Comparison of ENCODE assay signal across 22 cellular contexts in the genomic region with DNA sequence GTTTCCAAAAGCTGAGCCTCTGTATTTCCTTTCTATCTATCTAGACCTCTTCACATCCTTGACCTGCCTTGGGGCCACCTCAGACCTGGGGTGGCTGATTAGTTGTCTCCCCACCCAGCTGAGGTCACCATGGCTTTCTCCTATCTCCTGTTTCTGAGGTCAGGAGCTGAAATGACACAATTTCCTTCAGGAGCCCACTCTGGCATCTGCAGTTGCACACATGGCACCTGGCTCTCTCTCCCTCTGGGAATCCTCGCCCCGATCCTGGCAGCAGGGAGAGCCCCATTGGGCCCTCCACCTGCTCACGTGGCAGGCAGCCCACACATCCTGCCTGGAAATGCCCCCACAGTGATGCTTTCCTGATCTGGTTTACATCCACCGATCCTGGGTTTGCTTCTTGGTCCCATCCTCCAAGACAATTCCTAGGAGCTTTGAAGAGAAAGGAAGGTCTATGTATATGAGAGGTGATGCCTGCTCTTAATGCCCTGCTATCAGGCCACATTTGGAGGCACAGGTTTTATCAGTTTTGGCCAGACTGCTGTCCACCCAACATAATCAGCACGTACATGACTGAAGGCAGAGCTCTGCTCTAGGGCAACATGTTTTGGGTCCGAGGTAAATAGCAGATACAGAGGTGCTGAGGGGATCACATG. TPM values are rescaled to one million over a fixed set of nuclear protein-coding genes. Genes with fewer than 3 reads are reported as not detected.
DNase-seq lines count a peak whose midpoint lies in the region; ATAC-seq and TF ChIP-seq lines count a peak whose summit lies in the region.
"Had no signal": no experiment of that assay in that cellular context is flagged by ENCODE, and none has a peak within 500 bp of the region (broad histone marks: within the 10 kb centered on the region; RNA-seq: fewer than 3 reads in every experiment).

No MANE protein-coding gene starts in this region.

- H3K9ac ChIP-seq in neuronal stem cell (ENCODE audit: low read depth, low read length, poor library complexity), result no peak overlapping the region

- H3K4me1 ChIP-seq in neuronal stem cell (ENCODE audit: control insufficient read depth in 2 of 2, insufficient read depth in 1 of 2, low read depth in 1 of 2, low read length in 2 of 2) (peaks cover 4 to 7% of the 10 kb centered on the region in 2 donors), testis (no peaks in the 10 kb centered on the region)

- H3K36me3 ChIP-seq in neuronal stem cell (replicated peaks in 1 of 2; ENCODE audit: control insufficient read depth in 2 of 2, insufficient read depth in 2 of 2, low read length in 2 of 2) (no peaks in the 10 kb centered on the region), testis (ENCODE audit: low read depth, missing control alignments) (no peaks in the 10 kb centered on the region)
- H3K36me3 ChIP-seq: stomach had no signal

- TF ChIP-seq CTCF in activated CD8-positive, alpha-beta T cell treated with anti-CD3 and anti-CD28 coated beads for 36 hours (IDR thresholded peaks at IDR 0.05), result no peak
- TF ChIP-seq CTCF in testis (IDR thresholded peaks at IDR 0.05), result no peak

- H2AK5ac ChIP-seq in neuronal stem cell (ENCODE audit: low read depth, low read length), result peak overlapping the region; percentile 24

- no peaks in the 10 kb centered on the region for H3K79me1 ChIP-seq in neuronal stem cell (ENCODE audit: low read depth, low read length)

- peak overlapping the region; percentile 72 for H3K18ac ChIP-seq in neuronal stem cell (ENCODE audit: low read length)

- H2BK5ac ChIP-seq in neuronal stem cell (ENCODE audit: low read length), result no peak overlapping the region

- no peak for ATAC-seq in activated CD8-positive, alpha-beta T cell treated with anti-CD3 and anti-CD28 coated beads, Interleukin-2, amount 10 ng/mL, durations not matched to agents 7 days and 5 days
- no peak for ATAC-seq in activated CD8-positive, alpha-beta T cell treated with anti-CD3 and anti-CD28 coated beads for 36 hours
- no peak for ATAC-seq in GM18505 (IDR thresholded peaks at IDR 0.05; ENCODE audit: unreplicated experiment)
- ATAC-seq: PC-3 had no signal

- peaks cover 32% of the 10 kb centered on the region for H3K4me1 Mint-ChIP-seq in activated CD8-positive, alpha-beta T cell treated with anti-CD3 and anti-CD28 coated beads, Interleukin-2, amount 10 ng/mL, durations not matched to agents 7 days and 5 days (ENCODE audit: low read depth)
- H3K4me1 Mint-ChIP-seq in activated CD8-positive, alpha-beta T cell treated with anti-CD3 and anti-CD28 coated beads for 36 hours (ENCODE audit: low read depth), result peaks cover 30% of the 10 kb centered on the region
- peaks cover 21% of the 10 kb centered on the region for H3K4me1 Mint-ChIP-seq in activated T-cell treated with anti-CD3 and anti-CD28 coated beads, Interleukin-2, amount 50 U/mL, for 24 hours (ENCODE audit: low read depth)

- H2AFZ ChIP-seq in neuronal stem cell (ENCODE audit: low read length), result no peak overlapping the region

- no peak for TF ChIP-seq POLR2A in GM18505 (IDR thresholded peaks at IDR 0.05; ENCODE audit: borderline replicate concordance, extremely low read depth, insufficient read depth, insufficient read length)
- TF ChIP-seq POLR2A in testis (IDR thresholded peaks at IDR 0.05), result no peak

- H3K36me3 Mint-ChIP-seq in activated CD8-positive, alpha-beta T cell treated with anti-CD3 and anti-CD28 coated beads, Interleukin-2, amount 10 ng/mL, durations not matched to agents 7 days and 5 days (ENCODE audit: low read depth), result peaks cover 3% of the 10 kb centered on the region
- H3K36me3 Mint-ChIP-seq in activated CD8-positive, alpha-beta T cell treated with anti-CD3 and anti-CD28 coated beads for 36 hours (ENCODE audit: low read depth), result no peaks in the 10 kb centered on the region
- no peaks in the 10 kb centered on the region for H3K36me3 Mint-ChIP-seq in activated T-cell treated with anti-CD3 and anti-CD28 coated beads, Interleukin-2, amount 50 U/mL, for 24 hours (ENCODE audit: low read depth)
- H3K36me3 Mint-ChIP-seq: brain had no signal

- no peak overlapping the region for H3K4ac ChIP-seq in neuronal stem cell (ENCODE audit: low read length)

- no peak overlapping the region for H3K23ac ChIP-seq in neuronal stem cell (ENCODE audit: low read depth, low read length, poor library complexity)

- no CpG with 5 or more reads among the region's 6 CpGs for WGBS in neuronal stem cell (ENCODE audit: extremely low coverage in 2 of 2, insufficient read length in 2 of 2, insufficient replicate concordance in 1 of 2), 2 donors
- WGBS in testis, 2 donors, result 82 to 87% methylated on average over 6 of the region's 6 CpGs

- H3K27me3 Mint-ChIP-seq in activated CD8-positive, alpha-beta T cell treated with anti-CD3 and anti-CD28 coated beads, Interleukin-2, amount 10 ng/mL, durations not matched to agents 7 days and 5 days (ENCODE audit: low read depth), result no peaks in the 10 kb centered on the region
- H3K27me3 Mint-ChIP-seq in activated CD8-positive, alpha-beta T cell treated with anti-CD3 and anti-CD28 coated beads for 36 hours, result no peaks in the 10 kb centered on the region
- no peaks in the 10 kb centered on the region for H3K27me3 Mint-ChIP-seq in activated T-cell treated with anti-CD3 and anti-CD28 coated beads, Interleukin-2, amount 50 U/mL, for 24 hours
- H3K27me3 Mint-ChIP-seq: brain had no signal

- no peak overlapping the region for H4K8ac ChIP-seq in neuronal stem cell (ENCODE audit: low read depth, low read length)

- no peak overlapping the region for H3K14ac ChIP-seq in neuronal stem cell (ENCODE audit: low read length)

- H3K4me3 Mint-ChIP-seq in activated CD8-positive, alpha-beta T cell treated with anti-CD3 and anti-CD28 coated beads, Interleukin-2, amount 10 ng/mL, durations not matched to agents 7 days and 5 days, result no peak overlapping the region
- H3K4me3 Mint-ChIP-seq in activated CD8-positive, alpha-beta T cell treated with anti-CD3 and anti-CD28 coated beads for 36 hours, result no peak overlapping the region
- H3K4me3 Mint-ChIP-seq in activated T-cell treated with anti-CD3 and anti-CD28 coated beads, Interleukin-2, amount 50 U/mL, for 24 hours, result no peak overlapping the region
- H3K4me3 Mint-ChIP-seq: brain had no signal

- intact Hi-C loops in activated CD8-positive, alpha-beta T cell treated with anti-CD3 and anti-CD28 coated beads for 36 hours (cut with micrococcal nuclease), result no loop called here
- intact Hi-C loops in testis (cut with DNase I; ENCODE audit: low total_unique reads), result no loop called here

- H3K27me3 ChIP-seq in neuronal stem cell (ENCODE audit: control insufficient read depth in 3 of 3, insufficient read depth in 3 of 3, low read depth in 1 of 3, low read length in 3 of 3) (no peaks in the 10 kb centered on the region), testis (no peaks in the 10 kb centered on the region)
- H3K27me3 ChIP-seq: stomach had no signal

- peak overlapping the region; percentile 75 for H2BK12ac ChIP-seq in neuronal stem cell (ENCODE audit: low read length)

- H2BK120ac ChIP-seq in neuronal stem cell (ENCODE audit: low read depth, low read length), result no peak overlapping the region

- no peak for DNase-seq in activated CD8-positive, alpha-beta T cell treated with anti-CD3 and anti-CD28 coated beads, Interleukin-2, amount 10 ng/mL, durations not matched to agents 7 days and 5 days
- DNase-seq in activated CD8-positive, alpha-beta T cell treated with anti-CD3 and anti-CD28 coated beads for 36 hours, result no peak
- peak; percentile 53 for DNase-seq in NCI-H2171 treated with DMSO at 0.1 percent for 48 hours (lab: John Stamatoyannopoulos, UW)
- DNase-seq in dermis blood vessel endothelial cell, result peak; percentile 28
- DNase-seq in neuronal stem cell (ENCODE audit: low spot score), result no peak
- DNase-seq in activated T-cell treated with anti-CD3 and anti-CD28 coated beads, Interleukin-2, amount 50 U/mL, for 24 hours, result no peak
- DNase-seq in testis, result no peak
- DNase-seq: activated CD4-positive, alpha-beta T cell treated with anti-CD3 and anti-CD28 coated beads, Interleukin-2, amount 50 U/mL, for 1 hour; activated CD8-positive, alpha-beta memory T cell treated with anti-CD3 and anti-CD28 coated beads, Interleukin-2, amount 50 U/mL, for 4 hours; activated effector memory CD4-positive, alpha-beta T cell treated with Interleukin-2 at 50 U/mL for 16 hours; KBM-7; NCI-H1694; NCI-H2227 treated with DMSO at 0.1 percent for 48 hours; NCI-H82; PC-3; SIG-M5; stimulated activated CD4-positive, alpha-beta T cell treated with anti-CD3 and anti-CD28 coated beads, Interleukin-4, amount 100 ng/mL, for 24 hours; stomach; trophoblast cell had no signal

- CTCF ChIA-PET in activated CD8-positive, alpha-beta T cell treated with anti-CD3 and anti-CD28 coated beads, Interleukin-2, amount 10 ng/mL, durations not matched to agents 7 days and 5 days (lab: Charles Lee), result no interaction called here
- CTCF ChIA-PET in activated CD8-positive, alpha-beta T cell treated with anti-CD3 and anti-CD28 coated beads for 36 hours (lab: Charles Lee), result interaction anchor here (0.6 to 1.7 kb wide), 2 partner anchors 10 to 34 kb away, joined by 3 to 4 read pairs; no protein-coding TSS in a partner anchor

- no peaks in the 10 kb centered on the region for H3K9me3 ChIP-seq in neuronal stem cell (replicated peaks in 1 of 2; ENCODE audit: control insufficient read depth in 2 of 2, insufficient read depth in 1 of 2, low read depth in 1 of 2, low read length in 2 of 2)
- no peaks in the 10 kb centered on the region for H3K9me3 ChIP-seq in testis
- H3K9me3 ChIP-seq: stomach had no signal

- no peak overlapping the region for H4K91ac ChIP-seq in neuronal stem cell (ENCODE audit: low read depth, low read length, poor library complexity)

- H3K4me3 ChIP-seq in neuronal stem cell (ENCODE audit: low read length in 2 of 2), result no peak overlapping the region
- no peak overlapping the region for H3K4me3 ChIP-seq in testis
- H3K4me3 ChIP-seq: coronary artery, stomach had no signal

- H3K27ac ChIP-seq in neuronal stem cell (replicated peaks; ENCODE audit: low read length) (no peak overlapping the region), testis (no peak overlapping the region)
- H3K27ac ChIP-seq: coronary artery, stomach had no signal

- no peak overlapping the region for H3K4me2 ChIP-seq in neuronal stem cell (ENCODE audit: insufficient read depth, low read length, poor library complexity, severe bottlenecking)

- H3K9me3 Mint-ChIP-seq in activated CD8-positive, alpha-beta T cell treated with anti-CD3 and anti-CD28 coated beads, Interleukin-2, amount 10 ng/mL, durations not matched to agents 7 days and 5 days (ENCODE audit: insufficient read depth), result no peaks in the 10 kb centered on the region
- no peaks in the 10 kb centered on the region for H3K9me3 Mint-ChIP-seq in activated CD8-positive, alpha-beta T cell treated with anti-CD3 and anti-CD28 coated beads for 36 hours
- no peaks in the 10 kb centered on the region for H3K9me3 Mint-ChIP-seq in activated T-cell treated with anti-CD3 and anti-CD28 coated beads, Interleukin-2, amount 50 U/mL, for 24 hours

- peak overlapping the region; percentile 38 for H2BK15ac ChIP-seq in neuronal stem cell (ENCODE audit: low read length)

- POLR2A ChIA-PET in activated CD8-positive, alpha-beta T cell treated with anti-CD3 and anti-CD28 coated beads, Interleukin-2, amount 10 ng/mL, durations not matched to agents 7 days and 5 days (lab: Charles Lee), result no interaction called here
- POLR2A ChIA-PET in activated CD8-positive, alpha-beta T cell treated with anti-CD3 and anti-CD28 coated beads for 36 hours (lab: Charles Lee), result interaction anchor here (0.9 to 1.1 kb wide), 2 partner anchors 13 to 53 kb away, joined by 3 read pairs; no protein-coding TSS in a partner anchor

- H3K27ac Mint-ChIP-seq in activated CD8-positive, alpha-beta T cell treated with anti-CD3 and anti-CD28 coated beads, Interleukin-2, amount 10 ng/mL, durations not matched to agents 7 days and 5 days, result peak overlapping the region; percentile 22
- no peak overlapping the region for H3K27ac Mint-ChIP-seq in activated CD8-positive, alpha-beta T cell treated with anti-CD3 and anti-CD28 coated beads for 36 hours
- H3K27ac Mint-ChIP-seq in activated T-cell treated with anti-CD3 and anti-CD28 coated beads, Interleukin-2, amount 50 U/mL, for 24 hours, result no peak overlapping the region

RNA-seq across cellular contexts. Expression of a gene that starts 53.7 kb away (rescaled TPM):
- total RNA-seq in activated CD8-positive, alpha-beta T cell treated with anti-CD3 and anti-CD28 coated beads, Interleukin-2, amount 10 ng/mL, durations not matched to agents 7 days and 5 days, result 1 to 10 TPM; 2.0 to 2.4 TPM
- total RNA-seq in activated CD8-positive, alpha-beta T cell treated with anti-CD3 and anti-CD28 coated beads for 36 hours, result 1 to 10 TPM; 6.1 TPM
- 65.9 and 84.4 TPM in 2 replicates for total RNA-seq in dermis blood vessel endothelial cell
- 0.53 TPM for polyA plus RNA-seq in neuronal stem cell (2013, experiment 1 of 2)
- 0.71 TPM for polyA plus RNA-seq in neuronal stem cell (2013, experiment 2 of 2)
- 10 to 100 TPM; 34.0 to 38.8 TPM for total RNA-seq in testis
- 81.9 TPM for polyA plus RNA-seq in testis (ENCODE audit: insufficient read depth, low read depth, low replicate concordance)

Comparison
In these comparisons a context has a peak if more than half of its experiments do, and no peak if none do; other contexts are left out.
1. DNase-seq: peak in NCI-H2171 treated with DMSO at 0.1 percent for 48 hours (single experiment) and dermis blood vessel endothelial cell (single experiment); none in activated CD8-positive, alpha-beta T cell treated with anti-CD3 and anti-CD28 coated beads, Interleukin-2, amount 10 ng/mL, durations not matched to agents 7 days and 5 days (single experiment), activated CD8-positive, alpha-beta T cell treated with anti-CD3 and anti-CD28 coated beads for 36 hours (single experiment), neuronal stem cell (single experiment), activated T-cell treated with anti-CD3 and anti-CD28 coated beads, Interleukin-2, amount 50 U/mL, for 24 hours (single experiment) and testis (single experiment).